ENCODE assay signal across 12 cellular contexts in the genomic region with DNA sequence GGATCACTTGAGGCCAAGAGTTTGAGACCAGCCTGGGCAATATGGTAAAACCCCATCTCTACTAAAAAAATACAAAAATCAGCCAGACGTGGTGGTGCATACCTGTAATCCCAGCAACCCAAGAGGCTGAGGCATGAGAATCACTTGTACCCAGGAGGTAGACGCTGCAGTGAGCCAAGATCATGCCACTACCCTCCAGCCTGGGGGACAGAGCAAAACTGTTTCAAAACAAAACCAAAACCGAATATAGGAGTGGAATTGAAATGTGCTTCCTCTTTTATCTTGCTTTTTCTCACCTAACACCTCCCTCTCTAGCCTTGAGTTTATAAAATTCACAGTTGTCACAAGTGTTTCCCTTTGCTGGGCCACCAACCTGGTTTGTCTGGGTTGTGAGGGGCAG.
DNase-seq lines count a peak whose midpoint lies in the region; ATAC-seq and TF ChIP-seq lines count a peak whose summit lies in the region.
"Had no signal": no experiment of that assay in that cellular context is flagged by ENCODE, and none has a peak within 500 bp of the region (broad histone marks: within the 10 kb centered on the region; RNA-seq: fewer than 3 reads in every experiment).

No MANE protein-coding gene starts in this region.

- no peaks in the 10 kb centered on the region for H3K36me3 Mint-ChIP-seq in activated CD8-positive, alpha-beta T cell treated with anti-CD3 and anti-CD28 coated beads for 36 hours (ENCODE audit: low read depth)
- no peaks in the 10 kb centered on the region for H3K36me3 Mint-ChIP-seq in activated CD8-positive, alpha-beta T cell treated with anti-CD3 and anti-CD28 coated beads, Interleukin-2, amount 10 ng/mL, durations not matched to agents 7 days and 5 days (ENCODE audit: low read depth)

- H3K9me3 Mint-ChIP-seq in activated CD8-positive, alpha-beta T cell treated with anti-CD3 and anti-CD28 coated beads for 36 hours: no peaks in the 10 kb centered on the region
- no peaks in the 10 kb centered on the region for H3K9me3 Mint-ChIP-seq in activated CD8-positive, alpha-beta T cell treated with anti-CD3 and anti-CD28 coated beads, Interleukin-2, amount 10 ng/mL, durations not matched to agents 7 days and 5 days (ENCODE audit: insufficient read depth)
- peaks cover 6 to 12% of the 10 kb centered on the region in 2 donors for H3K9me3 Mint-ChIP-seq in stimulated activated naive CD8-positive, alpha-beta T cell treated with anti-CD3 and anti-CD28 coated beads, Interleukin-15, amount 100 ng/mL, for 72 hours

- no peak overlapping the region for H3K27ac Mint-ChIP-seq in activated CD8-positive, alpha-beta T cell treated with anti-CD3 and anti-CD28 coated beads for 36 hours
- no peak overlapping the region for H3K27ac Mint-ChIP-seq in activated CD8-positive, alpha-beta T cell treated with anti-CD3 and anti-CD28 coated beads, Interleukin-2, amount 10 ng/mL, durations not matched to agents 7 days and 5 days
- peak overlapping the region in 1 of 2 donors; percentile 52 for H3K27ac Mint-ChIP-seq in stimulated activated naive CD8-positive, alpha-beta T cell treated with anti-CD3 and anti-CD28 coated beads, Interleukin-15, amount 100 ng/mL, for 72 hours

- H3K4me1 Mint-ChIP-seq in activated CD8-positive, alpha-beta T cell treated with anti-CD3 and anti-CD28 coated beads for 36 hours (ENCODE audit: low read depth): peaks cover 2% of the 10 kb centered on the region
- H3K4me1 Mint-ChIP-seq in activated CD8-positive, alpha-beta T cell treated with anti-CD3 and anti-CD28 coated beads, Interleukin-2, amount 10 ng/mL, durations not matched to agents 7 days and 5 days (ENCODE audit: low read depth): no peaks in the 10 kb centered on the region
- no peaks in the 10 kb centered on the region for H3K4me1 Mint-ChIP-seq in stimulated activated naive CD8-positive, alpha-beta T cell treated with anti-CD3 and anti-CD28 coated beads, Interleukin-15, amount 100 ng/mL, for 72 hours

- no peak for TF ChIP-seq CTCF in activated CD8-positive, alpha-beta T cell treated with anti-CD3 and anti-CD28 coated beads for 36 hours (IDR thresholded peaks at IDR 0.05)

- no peak for DNase-seq in activated CD8-positive, alpha-beta T cell treated with anti-CD3 and anti-CD28 coated beads for 36 hours
- DNase-seq in activated CD8-positive, alpha-beta T cell treated with anti-CD3 and anti-CD28 coated beads, Interleukin-2, amount 10 ng/mL, durations not matched to agents 7 days and 5 days: no peak
- DNase-seq in stimulated activated naive CD8-positive, alpha-beta T cell treated with anti-CD3 and anti-CD28 coated beads, Interleukin-15, amount 100 ng/mL, for 72 hours: no peak
- DNase-seq in NCI-H524 treated with DMSO at 0.1 percent for 48 hours (lab: John Stamatoyannopoulos, UW) (no peak), NCI-H446 (lab: John Stamatoyannopoulos, UW) (no peak)
- DNase-seq in activated CD4-positive, alpha-beta T cell treated with anti-CD3 and anti-CD28 coated beads, Interleukin-2, amount 50 U/mL, for 1 hour: no peak
- DNase-seq: KBM-7; naive thymus-derived CD8-positive, alpha-beta T cell; transverse colon had no signal

- intact Hi-C loops in activated CD8-positive, alpha-beta T cell treated with anti-CD3 and anti-CD28 coated beads for 36 hours (cut with micrococcal nuclease): no loop called here

- H3K27me3 Mint-ChIP-seq in activated CD8-positive, alpha-beta T cell treated with anti-CD3 and anti-CD28 coated beads for 36 hours: no peaks in the 10 kb centered on the region
- H3K27me3 Mint-ChIP-seq in activated CD8-positive, alpha-beta T cell treated with anti-CD3 and anti-CD28 coated beads, Interleukin-2, amount 10 ng/mL, durations not matched to agents 7 days and 5 days (ENCODE audit: low read depth): no peaks in the 10 kb centered on the region
- H3K27me3 Mint-ChIP-seq in stimulated activated naive CD8-positive, alpha-beta T cell treated with anti-CD3 and anti-CD28 coated beads, Interleukin-15, amount 100 ng/mL, for 72 hours: peaks cover 8% of the 10 kb centered on the region

- CTCF ChIA-PET in activated CD8-positive, alpha-beta T cell treated with anti-CD3 and anti-CD28 coated beads for 36 hours (lab: Charles Lee): no interaction called here
- CTCF ChIA-PET in activated CD8-positive, alpha-beta T cell treated with anti-CD3 and anti-CD28 coated beads, Interleukin-2, amount 10 ng/mL, durations not matched to agents 7 days and 5 days (lab: Charles Lee): no interaction called here

- no peak overlapping the region for H3K4me3 Mint-ChIP-seq in activated CD8-positive, alpha-beta T cell treated with anti-CD3 and anti-CD28 coated beads for 36 hours
- H3K4me3 Mint-ChIP-seq in activated CD8-positive, alpha-beta T cell treated with anti-CD3 and anti-CD28 coated beads, Interleukin-2, amount 10 ng/mL, durations not matched to agents 7 days and 5 days: no peak overlapping the region
- no peak overlapping the region for H3K4me3 Mint-ChIP-seq in stimulated activated naive CD8-positive, alpha-beta T cell treated with anti-CD3 and anti-CD28 coated beads, Interleukin-15, amount 100 ng/mL, for 72 hours
- H3K4me3 Mint-ChIP-seq: naive thymus-derived CD8-positive, alpha-beta T cell had no signal

- POLR2A ChIA-PET in activated CD8-positive, alpha-beta T cell treated with anti-CD3 and anti-CD28 coated beads for 36 hours (lab: Charles Lee): no interaction called here
- POLR2A ChIA-PET in activated CD8-positive, alpha-beta T cell treated with anti-CD3 and anti-CD28 coated beads, Interleukin-2, amount 10 ng/mL, durations not matched to agents 7 days and 5 days (lab: Charles Lee): no interaction called here

- ATAC-seq in activated CD8-positive, alpha-beta T cell treated with anti-CD3 and anti-CD28 coated beads for 36 hours: peak; percentile 37
- no peak for ATAC-seq in activated CD8-positive, alpha-beta T cell treated with anti-CD3 and anti-CD28 coated beads, Interleukin-2, amount 10 ng/mL, durations not matched to agents 7 days and 5 days
- ATAC-seq in HG02759 (IDR thresholded peaks at IDR 0.05; ENCODE audit: unreplicated experiment) (peak; percentile 95), HG03565 (IDR thresholded peaks at IDR 0.05; ENCODE audit: unreplicated experiment) (peak; percentile 90)
- ATAC-seq in stimulated activated naive CD8-positive, alpha-beta T cell treated with anti-CD3 and anti-CD28 coated beads, Interleukin-15, amount 100 ng/mL, for 72 hours: peak; percentile 56
- ATAC-seq: A549; naive thymus-derived CD8-positive, alpha-beta T cell had no signal
